In genomic region chr10:50456711-50457110, GRCh38 we compare ENCODE assay signal across 24 cellular contexts.
A peak's percentile ranks its signal among the peaks of the same experiment; 100 is the strongest.
DNase-seq lines count a peak whose midpoint lies in the region; ATAC-seq and TF ChIP-seq lines count a peak whose summit lies in the region.
"Had no signal": no experiment of that assay in that cellular context is flagged by ENCODE, and none has a peak within 500 bp of the region (broad histone marks: within the 10 kb centered on the region; RNA-seq: fewer than 3 reads in every experiment).

No MANE protein-coding gene starts in this region.

- H3K9me3 Mint-ChIP-seq in CD14-positive monocyte = peaks cover 0 to 2% (median 0%) of the 10 kb centered on the region in 7 donors
- H3K9me3 Mint-ChIP-seq: activated naive CD4-positive, alpha-beta T cell treated with anti-CD3 and anti-CD28 coated beads, Interleukin-2, amount 10 ng/mL, durations not matched to agents 7 days and 5 days; IgD-negative memory B cell; naive thymus-derived CD8-positive, alpha-beta T cell; type B pancreatic cell had no signal

- no peak for TF ChIP-seq EP300 in esophagus muscularis mucosa (IDR thresholded peaks at IDR 0.05)

- DNase-seq in esophagus muscularis mucosa (ENCODE audit: extremely low spot score) (no peak), SIG-M5 (lab: John Stamatoyannopoulos, UW) (no peak), DMS153 treated with DMSO at 0.1 percent for 48 hours (lab: John Stamatoyannopoulos, UW; ENCODE audit: unreplicated experiment) (no peak), CD14-positive monocyte (ENCODE audit: low spot score) (no peak)
- DNase-seq: activated CD4-positive, alpha-beta T cell treated with anti-CD3 and anti-CD28 coated beads for 48 hours; activated naive CD4-positive, alpha-beta T cell treated with anti-CD3 and anti-CD28 coated beads, Interleukin-2, amount 10 ng/mL, durations not matched to agents 7 days and 5 days; amygdala; cortex of kidney; EL; GM23248; midbrain; naive thymus-derived CD8-positive, alpha-beta T cell; NCI-H1105; NCI-H2029 treated with DMSO at 0.1 percent for 48 hours; NCI-H226; NCI-H748 treated with DMSO at 0.1 percent for 48 hours; SK-N-SH had no signal

- intact Hi-C loops in esophagus muscularis mucosa (cut with DNase I) (no loop called here), CD14-positive monocyte (cut with micrococcal nuclease) (no loop called here)

- no peak overlapping the region for H3K27ac Mint-ChIP-seq in CD14-positive monocyte
- H3K27ac Mint-ChIP-seq: activated naive CD4-positive, alpha-beta T cell treated with anti-CD3 and anti-CD28 coated beads, Interleukin-2, amount 10 ng/mL, durations not matched to agents 7 days and 5 days; naive thymus-derived CD8-positive, alpha-beta T cell; type B pancreatic cell had no signal

- peaks cover 60% of the 10 kb centered on the region for H3K4me1 Mint-ChIP-seq in CD14-positive monocyte
- H3K4me1 Mint-ChIP-seq: activated naive CD4-positive, alpha-beta T cell treated with anti-CD3 and anti-CD28 coated beads, Interleukin-2, amount 10 ng/mL, durations not matched to agents 7 days and 5 days had no signal

- no peaks in the 10 kb centered on the region for H3K27me3 ChIP-seq in esophagus muscularis mucosa

- peaks cover 0 to 19% (median 7%) of the 10 kb centered on the region in 4 donors for H3K36me3 ChIP-seq in esophagus muscularis mucosa

- TF ChIP-seq POLR2A in esophagus muscularis mucosa (IDR thresholded peaks at IDR 0.05; ENCODE audit: low read depth) = no peak

- H3K4me1 ChIP-seq in esophagus muscularis mucosa = peaks cover 0 to 14% (median 3%) of the 10 kb centered on the region in 4 donors

- peaks cover 9 to 11% of the 10 kb centered on the region in 2 donors for H3K36me3 Mint-ChIP-seq in CD14-positive monocyte

- no peak overlapping the region for H3K27ac ChIP-seq in esophagus muscularis mucosa (replicated peaks in 1 of 4)
- H3K27ac ChIP-seq: GM23248, RWPE1, skin epidermis had no signal

- H3K9me3 ChIP-seq in esophagus muscularis mucosa = no peaks in the 10 kb centered on the region
- H3K9me3 ChIP-seq: SK-N-SH had no signal

- H3K4me3 Mint-ChIP-seq in CD14-positive monocyte = no peak overlapping the region
- H3K4me3 Mint-ChIP-seq: activated naive CD4-positive, alpha-beta T cell treated with anti-CD3 and anti-CD28 coated beads, Interleukin-2, amount 10 ng/mL, durations not matched to agents 7 days and 5 days; IgD-negative memory B cell; naive thymus-derived CD8-positive, alpha-beta T cell; type B pancreatic cell had no signal

- TF ChIP-seq CTCF in esophagus muscularis mucosa (IDR thresholded peaks at IDR 0.05) = no peak
- no peak for TF ChIP-seq CTCF in CD14-positive monocyte (IDR thresholded peaks at IDR 0.05)

- peaks cover 0 to 2% (median 0%) of the 10 kb centered on the region in 3 donors for H3K27me3 Mint-ChIP-seq in CD14-positive monocyte (ENCODE audit: low read depth in 3 of 3)
- H3K27me3 Mint-ChIP-seq: activated naive CD4-positive, alpha-beta T cell treated with anti-CD3 and anti-CD28 coated beads, Interleukin-2, amount 10 ng/mL, durations not matched to agents 7 days and 5 days; IgD-negative memory B cell; naive thymus-derived CD8-positive, alpha-beta T cell; type B pancreatic cell had no signal

- no peak overlapping the region for H3K4me3 ChIP-seq in esophagus muscularis mucosa
- H3K4me3 ChIP-seq: GM23248, skin epidermis had no signal

- ATAC-seq in GM18519 (IDR thresholded peaks at IDR 0.05; ENCODE audit: low FRiP score, unreplicated experiment) (peak; percentile 43), GM21360 (IDR thresholded peaks at IDR 0.05; ENCODE audit: unreplicated experiment) (peak; percentile 43), HG02678 (IDR thresholded peaks at IDR 0.05; ENCODE audit: unreplicated experiment) (peak; percentile 41)
- ATAC-seq: naive thymus-derived CD8-positive, alpha-beta T cell had no signal

- 100% methylated on average over 1 of the region's 1 CpG for whole genome bisulfite sequencing in esophagus muscularis mucosa
